ENCODE assay signal across 22 cellular contexts in genomic region chr19:13087795-13088537, GRCh38.
"Had no signal": no experiment of that assay in that cellular context is flagged by ENCODE, and none has a peak within 500 bp of the region (broad histone marks: within the 10 kb centered on the region; RNA-seq: fewer than 3 reads in every experiment).

No MANE protein-coding gene starts in this region.

- H3K9ac ChIP-seq: parathyroid adenoma had no signal

- DNase-seq: activated CD4-positive, alpha-beta T cell treated with anti-CD3 and anti-CD28 coated beads, Interleukin-2, amount 10 ng/mL, durations not matched to agents 24 days and 14 days; activated CD8-positive, alpha-beta T cell treated with anti-CD3 and anti-CD28 coated beads, Interleukin-2, amount 10 ng/mL, durations not matched to agents 7 days and 5 days; activated naive CD4-positive, alpha-beta T cell treated with Interleukin-2 at 50 U/mL for 16 hours; activated naive CD8-positive, alpha-beta T cell treated with anti-CD3 and anti-CD28 coated beads, Interleukin-2, amount 10 ng/mL, durations not matched to agents 7 days and 5 days; activated T-cell treated with anti-CD3 and anti-CD28 coated beads, Interleukin-2, amount 50 U/mL, for 24 hours; amygdala; heart right ventricle; immature natural killer cell; left colon; natural killer cell; stimulated activated CD4-positive, alpha-beta T cell treated with anti-CD3 and anti-CD28 coated beads, Interleukin-12 subunit alpha, Interleukin-12 subunit beta, amount 100 ng/mL, for 4 hours; stimulated activated CD4-positive, alpha-beta T cell treated with anti-CD3 and anti-CD28 coated beads, Interleukin-2, amount 100 ng/mL, for 24 hours; T-cell; T1000; upper lobe of left lung had no signal

- H3K9me3 ChIP-seq: gastroesophageal sphincter, heart right ventricle, upper lobe of left lung had no signal

- H3K4me3 ChIP-seq: coronary artery, gastroesophageal sphincter, heart right ventricle, lung, upper lobe of left lung had no signal

- H3K27me3 ChIP-seq: gastroesophageal sphincter, heart right ventricle, upper lobe of left lung had no signal

- H3K27ac ChIP-seq: parathyroid adenoma had no signal

- H3K79me2 ChIP-seq: parathyroid adenoma had no signal

- H3K4me1 ChIP-seq: parathyroid adenoma had no signal

- FAIRE-seq: endometrium had no signal

- H2AFZ ChIP-seq: parathyroid adenoma had no signal

- ATAC-seq: activated CD8-positive, alpha-beta T cell treated with anti-CD3 and anti-CD28 coated beads, Interleukin-2, amount 10 ng/mL, durations not matched to agents 7 days and 5 days; esophagus mucosa; gastroesophageal sphincter; heart right ventricle; left colon; natural killer cell; SK-N-SH treated with all-trans-retinoic acid at 6 μM for 48 hours; T-cell had no signal
